15 cellular contexts compared by ENCODE assay signal in the genomic region with DNA sequence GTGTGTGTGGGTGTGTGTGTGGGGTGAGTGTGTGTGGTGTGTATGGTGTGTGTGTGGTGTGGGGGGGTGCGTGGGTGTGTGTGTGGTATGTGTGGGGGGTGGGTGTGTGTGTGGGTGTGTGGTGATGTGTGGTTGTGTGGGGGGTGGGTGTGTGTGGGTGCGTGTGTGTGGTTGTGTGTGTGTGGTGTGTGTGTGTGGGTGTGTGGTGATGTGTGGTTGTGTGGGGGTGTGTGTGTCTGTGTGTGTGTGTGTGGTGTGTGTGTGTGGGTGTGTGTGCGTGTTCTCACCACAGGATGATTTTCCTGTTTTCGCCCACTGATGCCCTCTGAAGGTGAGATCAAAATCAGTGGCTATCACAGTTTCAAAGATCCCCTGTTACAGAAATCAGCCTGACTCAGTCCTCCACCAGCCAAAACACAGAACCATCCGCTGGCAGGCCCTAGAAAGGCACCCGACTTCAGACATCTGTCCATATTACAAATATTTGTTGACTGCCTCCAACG. TPM values are rescaled to one million over a fixed set of nuclear protein-coding genes. Genes with fewer than 3 reads are reported as not detected.
A peak's percentile ranks its signal among the peaks of the same experiment; 100 is the strongest.
DNase-seq lines count a peak whose midpoint lies in the region; ATAC-seq and TF ChIP-seq lines count a peak whose summit lies in the region.
"Had no signal": no experiment of that assay in that cellular context is flagged by ENCODE, and none has a peak within 500 bp of the region (broad histone marks: within the 10 kb centered on the region; RNA-seq: fewer than 3 reads in every experiment).

No MANE protein-coding gene starts in this region.

- peaks cover 0 to 38% (median 0%) of the 10 kb centered on the region in 3 donors for H3K36me3 ChIP-seq in Peyer's patch

- peaks cover 29% of the 10 kb centered on the region for H3K4me1 Mint-ChIP-seq in stimulated activated naive CD8-positive, alpha-beta T cell treated with anti-CD3 and anti-CD28 coated beads, Interleukin-15, Interleukin-2, amounts not matched to agents 100 ng/mL and 50 ng/mL, for 24 hours (ENCODE audit: low read depth)
- H3K4me1 Mint-ChIP-seq in HFFc6 (ENCODE audit: low read depth): peaks cover 5% of the 10 kb centered on the region; the same call in 1 of the 2 replicates

- ATAC-seq in esophagus mucosa (peak; percentile 12), left ventricle myocardium superior (no peak)
- ATAC-seq: body of pancreas had no signal

- TF ChIP-seq POLR2A in Peyer's patch (IDR thresholded peaks at IDR 0.05): no peak

- H3K4me1 ChIP-seq in Peyer's patch: peaks cover 0 to 9% (median 0%) of the 10 kb centered on the region in 4 donors
- H3K4me1 ChIP-seq: psoas muscle, SJSA1 had no signal

- no peak overlapping the region for H3K4me3 ChIP-seq in Peyer's patch
- H3K4me3 ChIP-seq: body of pancreas, psoas muscle, SJSA1 had no signal

- H3K27me3 Mint-ChIP-seq in stimulated activated naive CD8-positive, alpha-beta T cell treated with anti-CD3 and anti-CD28 coated beads, Interleukin-15, Interleukin-2, amounts not matched to agents 100 ng/mL and 50 ng/mL, for 24 hours: no peaks in the 10 kb centered on the region
- no peaks in the 10 kb centered on the region for H3K27me3 Mint-ChIP-seq in HFFc6 (ENCODE audit: insufficient read depth)
- H3K27me3 Mint-ChIP-seq: type B pancreatic cell had no signal

- DNase-seq in activated naive CD4-positive, alpha-beta T cell treated with Interleukin-2 at 50 U/mL for 16 hours: peak; percentile 27
- no peak for DNase-seq in activated naive CD4-positive, alpha-beta T cell (lab: John Stamatoyannopoulos, UW)
- DNase-seq in activated T-cell treated with anti-CD3 and anti-CD28 coated beads for 48 hours (ENCODE audit: low read depth): peak; percentile 15
- no peak for DNase-seq in Peyer's patch
- DNase-seq in left ventricle myocardium superior: no peak
- no peak for DNase-seq in HFFc6
- DNase-seq: body of pancreas, mesenchymal stem cell, NCI-H1105, NCI-H748 treated with DMSO at 0.1 percent for 48 hours, psoas muscle had no signal

- TF ChIP-seq CTCF in Peyer's patch (IDR thresholded peaks at IDR 0.05): no peak
- TF ChIP-seq CTCF in HFFc6 (IDR thresholded peaks at IDR 0.05): no peak

- H3K27me3 ChIP-seq in Peyer's patch: no peaks in the 10 kb centered on the region
- H3K27me3 ChIP-seq: body of pancreas, SJSA1 had no signal

- H3K27ac Mint-ChIP-seq in stimulated activated naive CD8-positive, alpha-beta T cell treated with anti-CD3 and anti-CD28 coated beads, Interleukin-15, Interleukin-2, amounts not matched to agents 100 ng/mL and 50 ng/mL, for 24 hours: peak overlapping the region; percentile 83
- no peak overlapping the region for H3K27ac Mint-ChIP-seq in HFFc6
- H3K27ac Mint-ChIP-seq: type B pancreatic cell had no signal

- peak overlapping the region in 1 of 4 donors; percentile 25 for H3K27ac ChIP-seq in Peyer's patch
- H3K27ac ChIP-seq: body of pancreas, psoas muscle, SJSA1 had no signal

- intact Hi-C loops in left ventricle myocardium superior (cut with micrococcal nuclease): no loop called here

- H3K9me3 ChIP-seq in Peyer's patch: no peaks in the 10 kb centered on the region
- H3K9me3 ChIP-seq: body of pancreas, psoas muscle had no signal

- H3K9me3 Mint-ChIP-seq in stimulated activated naive CD8-positive, alpha-beta T cell treated with anti-CD3 and anti-CD28 coated beads, Interleukin-15, Interleukin-2, amounts not matched to agents 100 ng/mL and 50 ng/mL, for 24 hours: no peaks in the 10 kb centered on the region
- no peaks in the 10 kb centered on the region for H3K9me3 Mint-ChIP-seq in HFFc6
- H3K9me3 Mint-ChIP-seq: type B pancreatic cell had no signal

- H3K36me3 Mint-ChIP-seq in stimulated activated naive CD8-positive, alpha-beta T cell treated with anti-CD3 and anti-CD28 coated beads, Interleukin-15, Interleukin-2, amounts not matched to agents 100 ng/mL and 50 ng/mL, for 24 hours (ENCODE audit: low read depth): no peaks in the 10 kb centered on the region
- peaks cover 18% of the 10 kb centered on the region; the same call in 1 of the 2 replicates for H3K36me3 Mint-ChIP-seq in HFFc6 (ENCODE audit: low read depth)

- H3K4me3 Mint-ChIP-seq in stimulated activated naive CD8-positive, alpha-beta T cell treated with anti-CD3 and anti-CD28 coated beads, Interleukin-15, Interleukin-2, amounts not matched to agents 100 ng/mL and 50 ng/mL, for 24 hours: no peak overlapping the region
- no peak overlapping the region for H3K4me3 Mint-ChIP-seq in HFFc6
- H3K4me3 Mint-ChIP-seq: type B pancreatic cell had no signal

RNA-seq across cellular contexts. Expression of a gene that starts 24.7 kb away (rescaled TPM):
- 23.9 TPM for total RNA-seq in esophagus mucosa
- 100 to 1,000 TPM in 3 of 4 donors, 10 to 100 TPM in 1; 80.6 to 372 (median 118) TPM for total RNA-seq in Peyer's patch
- 81.7 TPM for total RNA-seq in left ventricle myocardium superior
- 10 to 100 TPM; 35.5 to 63.7 (median 55.8) TPM for total RNA-seq in HFFc6 (2021; fragmentation: NEBNext Ultra II Directional; extraction: Animal tissue kit (Norgen Biotek cat#: 25700))

Comparison
In these comparisons a context has a peak if more than half of its experiments do, and no peak if none do; other contexts are left out.
1. DNase-seq: peak in activated naive CD4-positive, alpha-beta T cell treated with Interleukin-2 at 50 U/mL for 16 hours (single experiment) and activated T-cell treated with anti-CD3 and anti-CD28 coated beads for 48 hours (single experiment); none in activated naive CD4-positive, alpha-beta T cell (0 of 4), Peyer's patch (0 of 3), left ventricle myocardium superior (single experiment) and HFFc6 (single experiment).